In genomic region chr6:169396554-169397163, GRCh38 we compare ENCODE assay signal across 22 cellular contexts.
"Had no signal": no experiment of that assay in that cellular context is flagged by ENCODE, and none has a peak within 500 bp of the region (broad histone marks: within the 10 kb centered on the region; RNA-seq: fewer than 3 reads in every experiment).

No MANE protein-coding gene starts in this region.

- H3K27ac Mint-ChIP-seq: activated CD4-positive, alpha-beta memory T cell treated with anti-CD3 and anti-CD28 coated beads for 36 hours; activated CD4-positive, alpha-beta T cell treated with anti-CD3 and anti-CD28 coated beads for 36 hours; activated T-cell treated with anti-CD3 and anti-CD28 coated beads, Interleukin-2, amount 50 U/mL, for 24 hours; activated T-helper 2 cell treated with anti-CD3 and anti-CD28 coated beads, Interferon-gamma antibody, Interleukin-2, Interleukin-4, amounts not matched to agents 10 μg/mL and 5 μg/mL and 100 μg/mL, durations not matched to agents 14 hours and 24 hours and 36 hours; endodermal cell; natural killer cell treated with Interleukin-12 subunit alpha and Interleukin-12 subunit beta and Interleukin-15 and Interleukin-18, amount 100 ng/mL, for 72 hours; stimulated activated naive B cell treated with anti-CD40 and anti-IgM and Interleukin-4, amounts not matched to agents 10 μg/mL and 1 μg/mL and 100 μg/mL, for 72 hours; T-helper 1 cell treated with Interleukin-12 subunit alpha and Interleukin-12 subunit beta and Interleukin-4 antibody, amounts not matched to agents 30 μg/mL and 1 μg/mL, for 36 hours had no signal

- H3K4me1 Mint-ChIP-seq: activated CD4-positive, alpha-beta T cell treated with anti-CD3 and anti-CD28 coated beads for 36 hours; endodermal cell had no signal

- H3K9me3 Mint-ChIP-seq: natural killer cell treated with Interleukin-12 subunit alpha and Interleukin-12 subunit beta and Interleukin-15 and Interleukin-18, amount 100 ng/mL, for 72 hours; stimulated activated naive B cell treated with anti-CD40 and anti-IgM and Interleukin-4, amounts not matched to agents 10 μg/mL and 1 μg/mL and 100 μg/mL, for 72 hours had no signal

- H3K4me3 Mint-ChIP-seq: activated CD4-positive, alpha-beta memory T cell treated with anti-CD3 and anti-CD28 coated beads for 36 hours; activated CD4-positive, alpha-beta T cell treated with anti-CD3 and anti-CD28 coated beads for 36 hours; activated T-cell treated with anti-CD3 and anti-CD28 coated beads, Interleukin-2, amount 50 U/mL, for 24 hours; endodermal cell; natural killer cell treated with Interleukin-12 subunit alpha and Interleukin-12 subunit beta and Interleukin-15 and Interleukin-18, amount 100 ng/mL, for 72 hours; stimulated activated naive B cell treated with anti-CD40 and anti-IgM and Interleukin-4, amounts not matched to agents 10 μg/mL and 1 μg/mL and 100 μg/mL, for 72 hours; T-helper 1 cell treated with Interleukin-12 subunit alpha and Interleukin-12 subunit beta and Interleukin-4 antibody, amounts not matched to agents 30 μg/mL and 1 μg/mL, for 36 hours had no signal

- FAIRE-seq: colon had no signal

- H3K36me3 Mint-ChIP-seq: activated CD4-positive, alpha-beta memory T cell treated with anti-CD3 and anti-CD28 coated beads for 36 hours; natural killer cell treated with Interleukin-12 subunit alpha and Interleukin-12 subunit beta and Interleukin-15 and Interleukin-18, amount 100 ng/mL, for 72 hours had no signal

- H3K27ac ChIP-seq: brain microvascular endothelial cell, epithelial cell of prostate, lower lobe of right lung, thoracic aorta, upper lobe of right lung had no signal

- H3K36me3 ChIP-seq: brain microvascular endothelial cell, lower lobe of right lung, thoracic aorta, upper lobe of right lung had no signal

- H3K27me3 Mint-ChIP-seq: activated CD4-positive, alpha-beta T cell treated with anti-CD3 and anti-CD28 coated beads for 36 hours; stimulated activated naive B cell treated with anti-CD40 and anti-IgM and Interleukin-4, amounts not matched to agents 10 μg/mL and 1 μg/mL and 100 μg/mL, for 72 hours had no signal

- H3K4me3 ChIP-seq: lower lobe of right lung, thoracic aorta, upper lobe of right lung had no signal

- DNase-seq: activated CD4-positive, alpha-beta memory T cell treated with anti-CD3 and anti-CD28 coated beads for 36 hours; activated CD4-positive, alpha-beta T cell treated with anti-CD3 and anti-CD28 coated beads for 36 hours; activated naive CD4-positive, alpha-beta T cell treated with Interleukin-2 at 50 U/mL for 16 hours; activated T-cell treated with anti-CD3 and anti-CD28 coated beads, Interleukin-2, amount 50 U/mL, for 24 hours; anterior cingulate cortex; brain microvascular endothelial cell; central memory CD4-positive, alpha-beta T cell; endodermal cell; foreskin melanocyte; hypothalamus; islet precursor cell; lower lobe of right lung; stimulated activated CD4-positive, alpha-beta T cell treated with anti-CD3 and anti-CD28 coated beads, Interleukin-4, amount 100 ng/mL, for 24 hours; stimulated activated naive B cell treated with anti-CD40 and anti-IgM and Interleukin-4, amounts not matched to agents 10 μg/mL and 1 μg/mL and 100 μg/mL, for 72 hours; upper lobe of right lung had no signal

- H3K4me1 ChIP-seq: lower lobe of right lung, upper lobe of right lung had no signal

- ATAC-seq: activated CD4-positive, alpha-beta T cell treated with anti-CD3 and anti-CD28 coated beads for 36 hours; lower lobe of right lung; natural killer cell treated with Interleukin-12 subunit alpha and Interleukin-12 subunit beta and Interleukin-15 and Interleukin-18, amount 100 ng/mL, for 72 hours; sciatic nerve; stimulated activated naive B cell treated with anti-CD40 and anti-IgM and Interleukin-4, amounts not matched to agents 10 μg/mL and 1 μg/mL and 100 μg/mL, for 72 hours; upper lobe of right lung had no signal

- H3K9me3 ChIP-seq: lower lobe of right lung, thoracic aorta, upper lobe of right lung had no signal
